ENCODE assay signal across 1 cellular context in the genomic region with DNA sequence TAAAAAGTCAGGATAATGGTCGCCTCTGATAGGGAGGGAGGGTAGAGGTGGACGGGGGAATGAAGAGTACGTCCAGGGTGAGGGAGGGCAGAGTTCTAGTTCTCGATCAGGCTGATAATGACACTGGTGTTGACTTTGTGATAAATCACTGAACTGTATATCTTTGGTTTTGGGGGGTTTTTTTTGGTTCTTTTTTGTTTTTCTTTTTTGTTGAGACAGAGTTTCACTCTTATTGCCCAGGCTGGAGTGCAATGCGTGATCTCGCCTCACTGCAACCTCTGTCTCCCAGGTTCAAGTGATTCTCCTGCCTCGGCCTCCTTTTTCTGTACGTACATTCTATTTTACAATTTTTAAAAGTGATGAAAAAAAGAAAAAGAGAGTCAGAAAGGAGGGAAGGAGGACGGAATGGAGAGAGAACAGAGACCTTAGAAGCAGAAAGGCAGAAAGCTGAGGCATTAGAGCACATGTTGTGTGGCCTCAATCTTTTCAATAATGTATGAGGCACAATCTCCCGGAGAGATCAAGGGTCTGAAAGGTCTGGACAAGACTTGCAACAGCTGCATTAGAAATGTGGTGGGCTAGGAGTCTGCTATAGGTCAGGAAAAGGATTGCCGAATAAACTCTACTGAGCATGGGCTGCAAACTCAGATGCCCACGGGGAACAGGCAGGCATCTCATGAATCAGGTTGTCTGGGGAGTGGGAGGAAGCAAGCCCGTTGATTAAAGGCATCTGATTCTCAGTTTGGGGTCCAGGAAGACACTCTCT.
TF ChIP-seq lines count a peak whose summit lies in the region.

No MANE protein-coding gene starts in this region.

TF ChIP-seq in HepG2, 621 proteins besides CTCF, POLR2A, EP300 and RAD21 (continued from another document and continues in another):
- TF ChIP-seq ZNF224 (CRISPR knock-in tag; IDR thresholded peaks at IDR 0.05) (no peak), HIVEP1 (CRISPR knock-in tag; IDR thresholded peaks at IDR 0.05) (no peak), CREB1 (IDR thresholded peaks at IDR 0.05) (no peak), CREB1 (CRISPR knock-in tag; IDR thresholded peaks at IDR 0.05) (0 out of 2 replicates have a peak, but pooled peaks have one; percentile 22), ZNF3 (CRISPR knock-in tag; IDR thresholded peaks at IDR 0.05) (no peak), ZNF382 (CRISPR knock-in tag; IDR thresholded peaks at IDR 0.05; ENCODE audit: borderline replicate concordance) (no peak), ZNF383 (CRISPR knock-in tag; IDR thresholded peaks at IDR 0.05; ENCODE audit: borderline replicate concordance) (no peak), CBX5 (CRISPR knock-in tag; IDR thresholded peaks at IDR 0.05; ENCODE audit: borderline replicate concordance) (no peak), IRF2 (CRISPR knock-in tag; IDR thresholded peaks at IDR 0.05) (no peak), MAFF (IDR thresholded peaks at IDR 0.05; ENCODE audit: low read depth, low read length) (no peak), ELF3 (CRISPR knock-in tag; IDR thresholded peaks at IDR 0.05) (no peak), MIER2 (CRISPR knock-in tag; IDR thresholded peaks at IDR 0.05) (no peak), SOX13 (IDR thresholded peaks at IDR 0.05) (no peak), SOX13 (CRISPR knock-in tag; conservative IDR thresholded peaks at IDR 0.05 in 1 of 2, IDR thresholded peaks at IDR 0.05 in 1 of 2) (peak in 1 of 2 experiments; percentile 26; a peak in 1 of 4 replicates), ZNF292 (CRISPR knock-in tag; IDR thresholded peaks at IDR 0.05; ENCODE audit: borderline replicate concordance, low read depth) (no peak), ZNF333 (CRISPR knock-in tag; IDR thresholded peaks at IDR 0.05; ENCODE audit: borderline replicate concordance) (no peak), PITX1 (CRISPR knock-in tag; IDR thresholded peaks at IDR 0.05) (no peak), RARA (CRISPR knock-in tag; IDR thresholded peaks at IDR 0.05) (peak; percentile 71), ZNF607 (CRISPR knock-in tag; IDR thresholded peaks at IDR 0.05; ENCODE audit: borderline replicate concordance) (no peak), NR2F6 (IDR thresholded peaks at IDR 0.05) (peak; percentile 29; the same call in 1 of the 2 replicates), NR2F6 (CRISPR knock-in tag; IDR thresholded peaks at IDR 0.05) (0 out of 2 replicates have a peak, but pooled peaks have one; percentile 34), FOSL2 (CRISPR knock-in tag; IDR thresholded peaks at IDR 0.05) (peak; percentile 14; the same call in 1 of the 2 replicates), GABPB1 (CRISPR knock-in tag; IDR thresholded peaks at IDR 0.05) (no peak), ZNF768 (CRISPR knock-in tag; IDR thresholded peaks at IDR 0.05) (no peak), SPEN (CRISPR knock-in tag; IDR thresholded peaks at IDR 0.05; ENCODE audit: low read depth) (no peak), ZFYVE20 (CRISPR knock-in tag; IDR thresholded peaks at IDR 0.05; ENCODE audit: borderline replicate concordance, low read depth) (no peak), KLF12 (CRISPR knock-in tag; IDR thresholded peaks at IDR 0.05; ENCODE audit: borderline replicate concordance) (no peak), TBP (CRISPR knock-in tag; IDR thresholded peaks at IDR 0.05) (no peak), FOXC1 (CRISPR knock-in tag; IDR thresholded peaks at IDR 0.05; ENCODE audit: borderline replicate concordance) (no peak), TCF12 (IDR thresholded peaks at IDR 0.05) (no peak), TCF12 (CRISPR knock-in tag; IDR thresholded peaks at IDR 0.05) (no peak), ATAD3A (CRISPR knock-in tag; IDR thresholded peaks at IDR 0.05) (no peak), ZNF232 (CRISPR knock-in tag; IDR thresholded peaks at IDR 0.05; ENCODE audit: borderline replicate concordance) (no peak)
- TF ChIP-seq, protein P1, sequence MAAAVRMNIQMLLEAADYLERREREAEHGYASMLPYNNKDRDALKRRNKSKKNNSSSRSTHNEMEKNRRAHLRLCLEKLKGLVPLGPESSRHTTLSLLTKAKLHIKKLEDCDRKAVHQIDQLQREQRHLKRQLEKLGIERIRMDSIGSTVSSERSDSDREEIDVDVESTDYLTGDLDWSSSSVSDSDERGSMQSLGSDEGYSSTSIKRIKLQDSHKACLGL (CRISPR knock-in tag; IDR thresholded peaks at IDR 0.05), result no peak
- TF ChIP-seq, protein P2, sequence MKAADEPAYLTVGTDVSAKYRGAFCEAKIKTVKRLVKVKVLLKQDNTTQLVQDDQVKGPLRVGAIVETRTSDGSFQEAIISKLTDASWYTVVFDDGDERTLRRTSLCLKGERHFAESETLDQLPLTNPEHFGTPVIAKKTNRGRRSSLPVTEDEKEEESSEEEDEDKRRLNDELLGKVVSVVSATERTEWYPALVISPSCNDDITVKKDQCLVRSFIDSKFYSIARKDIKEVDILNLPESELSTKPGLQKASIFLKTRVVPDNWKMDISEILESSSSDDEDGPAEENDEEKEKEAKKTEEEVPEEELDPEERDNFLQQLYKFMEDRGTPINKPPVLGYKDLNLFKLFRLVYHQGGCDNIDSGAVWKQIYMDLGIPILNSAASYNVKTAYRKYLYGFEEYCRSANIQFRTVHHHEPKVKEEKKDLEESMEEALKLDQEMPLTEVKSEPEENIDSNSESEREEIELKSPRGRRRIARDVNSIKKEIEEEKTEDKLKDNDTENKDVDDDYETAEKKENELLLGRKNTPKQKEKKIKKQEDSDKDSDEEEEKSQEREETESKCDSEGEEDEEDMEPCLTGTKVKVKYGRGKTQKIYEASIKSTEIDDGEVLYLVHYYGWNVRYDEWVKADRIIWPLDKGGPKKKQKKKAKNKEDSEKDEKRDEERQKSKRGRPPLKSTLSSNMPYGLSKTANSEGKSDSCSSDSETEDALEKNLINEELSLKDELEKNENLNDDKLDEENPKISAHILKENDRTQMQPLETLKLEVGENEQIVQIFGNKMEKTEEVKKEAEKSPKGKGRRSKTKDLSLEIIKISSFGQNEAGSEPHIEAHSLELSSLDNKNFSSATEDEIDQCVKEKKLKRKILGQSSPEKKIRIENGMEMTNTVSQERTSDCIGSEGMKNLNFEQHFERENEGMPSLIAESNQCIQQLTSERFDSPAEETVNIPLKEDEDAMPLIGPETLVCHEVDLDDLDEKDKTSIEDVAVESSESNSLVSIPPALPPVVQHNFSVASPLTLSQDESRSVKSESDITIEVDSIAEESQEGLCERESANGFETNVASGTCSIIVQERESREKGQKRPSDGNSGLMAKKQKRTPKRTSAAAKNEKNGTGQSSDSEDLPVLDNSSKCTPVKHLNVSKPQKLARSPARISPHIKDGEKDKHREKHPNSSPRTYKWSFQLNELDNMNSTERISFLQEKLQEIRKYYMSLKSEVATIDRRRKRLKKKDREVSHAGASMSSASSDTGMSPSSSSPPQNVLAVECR (CRISPR knock-in tag; IDR thresholded peaks at IDR 0.05; ENCODE audit: borderline replicate concordance), result no peak
- TF ChIP-seq, protein P3, sequence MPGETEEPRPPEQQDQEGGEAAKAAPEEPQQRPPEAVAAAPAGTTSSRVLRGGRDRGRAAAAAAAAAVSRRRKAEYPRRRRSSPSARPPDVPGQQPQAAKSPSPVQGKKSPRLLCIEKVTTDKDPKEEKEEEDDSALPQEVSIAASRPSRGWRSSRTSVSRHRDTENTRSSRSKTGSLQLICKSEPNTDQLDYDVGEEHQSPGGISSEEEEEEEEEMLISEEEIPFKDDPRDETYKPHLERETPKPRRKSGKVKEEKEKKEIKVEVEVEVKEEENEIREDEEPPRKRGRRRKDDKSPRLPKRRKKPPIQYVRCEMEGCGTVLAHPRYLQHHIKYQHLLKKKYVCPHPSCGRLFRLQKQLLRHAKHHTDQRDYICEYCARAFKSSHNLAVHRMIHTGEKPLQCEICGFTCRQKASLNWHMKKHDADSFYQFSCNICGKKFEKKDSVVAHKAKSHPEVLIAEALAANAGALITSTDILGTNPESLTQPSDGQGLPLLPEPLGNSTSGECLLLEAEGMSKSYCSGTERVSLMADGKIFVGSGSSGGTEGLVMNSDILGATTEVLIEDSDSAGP (CRISPR knock-in tag; IDR thresholded peaks at IDR 0.05; ENCODE audit: borderline replicate concordance), result no peak
- TF ChIP-seq, protein P4, sequence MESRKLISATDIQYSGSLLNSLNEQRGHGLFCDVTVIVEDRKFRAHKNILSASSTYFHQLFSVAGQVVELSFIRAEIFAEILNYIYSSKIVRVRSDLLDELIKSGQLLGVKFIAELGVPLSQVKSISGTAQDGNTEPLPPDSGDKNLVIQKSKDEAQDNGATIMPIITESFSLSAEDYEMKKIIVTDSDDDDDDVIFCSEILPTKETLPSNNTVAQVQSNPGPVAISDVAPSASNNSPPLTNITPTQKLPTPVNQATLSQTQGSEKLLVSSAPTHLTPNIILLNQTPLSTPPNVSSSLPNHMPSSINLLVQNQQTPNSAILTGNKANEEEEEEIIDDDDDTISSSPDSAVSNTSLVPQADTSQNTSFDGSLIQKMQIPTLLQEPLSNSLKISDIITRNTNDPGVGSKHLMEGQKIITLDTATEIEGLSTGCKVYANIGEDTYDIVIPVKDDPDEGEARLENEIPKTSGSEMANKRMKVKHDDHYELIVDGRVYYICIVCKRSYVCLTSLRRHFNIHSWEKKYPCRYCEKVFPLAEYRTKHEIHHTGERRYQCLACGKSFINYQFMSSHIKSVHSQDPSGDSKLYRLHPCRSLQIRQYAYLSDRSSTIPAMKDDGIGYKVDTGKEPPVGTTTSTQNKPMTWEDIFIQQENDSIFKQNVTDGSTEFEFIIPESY (CRISPR knock-in tag; IDR thresholded peaks at IDR 0.05), result no peak
- TF ChIP-seq, protein P5, sequence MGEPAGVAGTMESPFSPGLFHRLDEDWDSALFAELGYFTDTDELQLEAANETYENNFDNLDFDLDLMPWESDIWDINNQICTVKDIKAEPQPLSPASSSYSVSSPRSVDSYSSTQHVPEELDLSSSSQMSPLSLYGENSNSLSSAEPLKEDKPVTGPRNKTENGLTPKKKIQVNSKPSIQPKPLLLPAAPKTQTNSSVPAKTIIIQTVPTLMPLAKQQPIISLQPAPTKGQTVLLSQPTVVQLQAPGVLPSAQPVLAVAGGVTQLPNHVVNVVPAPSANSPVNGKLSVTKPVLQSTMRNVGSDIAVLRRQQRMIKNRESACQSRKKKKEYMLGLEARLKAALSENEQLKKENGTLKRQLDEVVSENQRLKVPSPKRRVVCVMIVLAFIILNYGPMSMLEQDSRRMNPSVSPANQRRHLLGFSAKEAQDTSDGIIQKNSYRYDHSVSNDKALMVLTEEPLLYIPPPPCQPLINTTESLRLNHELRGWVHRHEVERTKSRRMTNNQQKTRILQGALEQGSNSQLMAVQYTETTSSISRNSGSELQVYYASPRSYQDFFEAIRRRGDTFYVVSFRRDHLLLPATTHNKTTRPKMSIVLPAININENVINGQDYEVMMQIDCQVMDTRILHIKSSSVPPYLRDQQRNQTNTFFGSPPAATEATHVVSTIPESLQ (CRISPR knock-in tag; conservative IDR thresholded peaks at IDR 0.05), result no peak
- TF ChIP-seq, protein P6, sequence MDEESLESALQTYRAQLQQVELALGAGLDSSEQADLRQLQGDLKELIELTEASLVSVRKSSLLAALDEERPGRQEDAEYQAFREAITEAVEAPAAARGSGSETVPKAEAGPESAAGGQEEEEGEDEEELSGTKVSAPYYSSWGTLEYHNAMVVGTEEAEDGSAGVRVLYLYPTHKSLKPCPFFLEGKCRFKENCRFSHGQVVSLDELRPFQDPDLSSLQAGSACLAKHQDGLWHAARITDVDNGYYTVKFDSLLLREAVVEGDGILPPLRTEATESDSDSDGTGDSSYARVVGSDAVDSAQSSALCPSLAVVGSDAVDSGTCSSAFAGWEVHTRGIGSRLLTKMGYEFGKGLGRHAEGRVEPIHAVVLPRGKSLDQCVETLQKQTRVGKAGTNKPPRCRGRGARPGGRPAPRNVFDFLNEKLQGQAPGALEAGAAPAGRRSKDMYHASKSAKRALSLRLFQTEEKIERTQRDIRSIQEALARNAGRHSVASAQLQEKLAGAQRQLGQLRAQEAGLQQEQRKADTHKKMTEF (CRISPR knock-in tag; IDR thresholded peaks at IDR 0.05), result no peak
- TF ChIP-seq, protein P7, sequence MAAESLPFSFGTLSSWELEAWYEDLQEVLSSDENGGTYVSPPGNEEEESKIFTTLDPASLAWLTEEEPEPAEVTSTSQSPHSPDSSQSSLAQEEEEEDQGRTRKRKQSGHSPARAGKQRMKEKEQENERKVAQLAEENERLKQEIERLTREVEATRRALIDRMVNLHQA (CRISPR knock-in tag; IDR thresholded peaks at IDR 0.05), result no peak
- TF ChIP-seq, protein P8, sequence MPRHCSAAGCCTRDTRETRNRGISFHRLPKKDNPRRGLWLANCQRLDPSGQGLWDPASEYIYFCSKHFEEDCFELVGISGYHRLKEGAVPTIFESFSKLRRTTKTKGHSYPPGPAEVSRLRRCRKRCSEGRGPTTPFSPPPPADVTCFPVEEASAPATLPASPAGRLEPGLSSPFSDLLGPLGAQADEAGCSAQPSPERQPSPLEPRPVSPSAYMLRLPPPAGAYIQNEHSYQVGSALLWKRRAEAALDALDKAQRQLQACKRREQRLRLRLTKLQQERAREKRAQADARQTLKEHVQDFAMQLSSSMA (CRISPR knock-in tag; IDR thresholded peaks at IDR 0.05), result no peak
- TF ChIP-seq, protein P9, sequence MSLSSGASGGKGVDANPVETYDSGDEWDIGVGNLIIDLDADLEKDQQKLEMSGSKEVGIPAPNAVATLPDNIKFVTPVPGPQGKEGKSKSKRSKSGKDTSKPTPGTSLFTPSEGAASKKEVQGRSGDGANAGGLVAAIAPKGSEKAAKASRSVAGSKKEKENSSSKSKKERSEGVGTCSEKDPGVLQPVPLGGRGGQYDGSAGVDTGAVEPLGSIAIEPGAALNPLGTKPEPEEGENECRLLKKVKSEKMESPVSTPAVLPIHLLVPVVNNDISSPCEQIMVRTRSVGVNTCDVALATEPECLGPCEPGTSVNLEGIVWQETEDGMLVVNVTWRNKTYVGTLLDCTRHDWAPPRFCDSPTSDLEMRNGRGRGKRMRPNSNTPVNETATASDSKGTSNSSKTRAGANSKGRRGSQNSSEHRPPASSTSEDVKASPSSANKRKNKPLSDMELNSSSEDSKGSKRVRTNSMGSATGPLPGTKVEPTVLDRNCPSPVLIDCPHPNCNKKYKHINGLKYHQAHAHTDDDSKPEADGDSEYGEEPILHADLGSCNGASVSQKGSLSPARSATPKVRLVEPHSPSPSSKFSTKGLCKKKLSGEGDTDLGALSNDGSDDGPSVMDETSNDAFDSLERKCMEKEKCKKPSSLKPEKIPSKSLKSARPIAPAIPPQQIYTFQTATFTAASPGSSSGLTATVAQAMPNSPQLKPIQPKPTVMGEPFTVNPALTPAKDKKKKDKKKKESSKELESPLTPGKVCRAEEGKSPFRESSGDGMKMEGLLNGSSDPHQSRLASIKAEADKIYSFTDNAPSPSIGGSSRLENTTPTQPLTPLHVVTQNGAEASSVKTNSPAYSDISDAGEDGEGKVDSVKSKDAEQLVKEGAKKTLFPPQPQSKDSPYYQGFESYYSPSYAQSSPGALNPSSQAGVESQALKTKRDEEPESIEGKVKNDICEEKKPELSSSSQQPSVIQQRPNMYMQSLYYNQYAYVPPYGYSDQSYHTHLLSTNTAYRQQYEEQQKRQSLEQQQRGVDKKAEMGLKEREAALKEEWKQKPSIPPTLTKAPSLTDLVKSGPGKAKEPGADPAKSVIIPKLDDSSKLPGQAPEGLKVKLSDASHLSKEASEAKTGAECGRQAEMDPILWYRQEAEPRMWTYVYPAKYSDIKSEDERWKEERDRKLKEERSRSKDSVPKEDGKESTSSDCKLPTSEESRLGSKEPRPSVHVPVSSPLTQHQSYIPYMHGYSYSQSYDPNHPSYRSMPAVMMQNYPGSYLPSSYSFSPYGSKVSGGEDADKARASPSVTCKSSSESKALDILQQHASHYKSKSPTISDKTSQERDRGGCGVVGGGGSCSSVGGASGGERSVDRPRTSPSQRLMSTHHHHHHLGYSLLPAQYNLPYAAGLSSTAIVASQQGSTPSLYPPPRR (CRISPR knock-in tag; IDR thresholded peaks at IDR 0.05; ENCODE audit: borderline replicate concordance), result peak; percentile 40; the same call in 1 of the 2 replicates
